In the genomic region with DNA sequence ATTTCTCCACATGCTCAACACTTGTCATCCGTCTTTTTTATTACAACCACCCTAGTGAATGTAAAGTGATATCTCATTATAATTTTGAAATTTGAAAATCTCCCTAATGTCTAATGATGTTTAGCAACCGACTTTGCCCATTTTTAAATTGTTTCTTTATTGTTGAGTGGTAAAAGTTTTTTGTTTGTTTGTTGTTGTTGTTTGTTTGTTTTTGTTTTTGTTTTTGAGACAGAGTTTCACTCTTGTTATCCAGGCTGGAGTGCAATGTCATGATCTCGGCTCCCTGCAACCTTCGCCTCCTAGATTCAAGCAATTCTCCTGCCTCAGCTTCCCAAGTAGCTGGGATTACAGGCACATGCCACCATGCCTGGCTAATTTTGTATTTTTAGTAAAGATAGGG, we compare ENCODE assay signal across 19 cellular contexts. TPM values are rescaled to one million over a fixed set of nuclear protein-coding genes. Genes with fewer than 3 reads are reported as not detected.
"Had no signal": no experiment of that assay in that cellular context is flagged by ENCODE, and none has a peak within 500 bp of the region (broad histone marks: within the 10 kb centered on the region; RNA-seq: fewer than 3 reads in every experiment).

No MANE protein-coding gene starts in this region.

RNA-seq across cellular contexts. Expression of a gene that starts 53.8 kb away (rescaled TPM):
- total RNA-seq: activated naive CD4-positive, alpha-beta T cell treated with anti-CD3 and anti-CD28 coated beads for 36 hours; activated naive CD4-positive, alpha-beta T cell treated with anti-CD3 and anti-CD28 coated beads, Interleukin-2, amount 50 U/mL, for 72 hours; activated naive CD8-positive, alpha-beta T cell treated with anti-CD3 and anti-CD28 coated beads for 36 hours; activated naive CD8-positive, alpha-beta T cell treated with anti-CD3 and anti-CD28 coated beads, Interleukin-2, amount 10 ng/mL, durations not matched to agents 7 days and 5 days; activated T-cell treated with anti-CD3 and anti-CD28 coated beads, Interleukin-2, amount 50 U/mL, for 4 hours; activated T-cell treated with anti-CD3 and anti-CD28 coated beads, Interleukin-2, amount 50 U/mL, for 72 hours; activated T-helper 1 cell treated with anti-CD3 and anti-CD28 coated beads, Interleukin-12 subunit alpha, Interleukin-12 subunit beta, Interleukin-2, Interleukin-4 antibody, amounts not matched to agents 30 ng/mL and 10 ng/mL and 1 ng/mL, durations not matched to agents 14 hours and 24 hours and 36 hours; activated T-helper 17 cell treated with anti-CD3 and anti-CD28 coated beads, Interleukin-2, amount 50 U/mL, for 72 hours; activated T-helper 2 cell treated with anti-CD3 and anti-CD28 coated beads, Interferon-gamma antibody, Interleukin-2, Interleukin-4, amounts not matched to agents 10 μg/mL and 5 μg/mL and 100 μg/mL, durations not matched to agents 14 hours and 24 hours and 36 hours; adrenal gland; aorta; ascending aorta; astrocyte; body of pancreas; breast epithelium; bronchial epithelial cell; cardiac septum; chondrocyte had no signal
- polyA plus RNA-seq: adipose tissue, adrenal gland, aorta had no signal
